In the genomic region with DNA sequence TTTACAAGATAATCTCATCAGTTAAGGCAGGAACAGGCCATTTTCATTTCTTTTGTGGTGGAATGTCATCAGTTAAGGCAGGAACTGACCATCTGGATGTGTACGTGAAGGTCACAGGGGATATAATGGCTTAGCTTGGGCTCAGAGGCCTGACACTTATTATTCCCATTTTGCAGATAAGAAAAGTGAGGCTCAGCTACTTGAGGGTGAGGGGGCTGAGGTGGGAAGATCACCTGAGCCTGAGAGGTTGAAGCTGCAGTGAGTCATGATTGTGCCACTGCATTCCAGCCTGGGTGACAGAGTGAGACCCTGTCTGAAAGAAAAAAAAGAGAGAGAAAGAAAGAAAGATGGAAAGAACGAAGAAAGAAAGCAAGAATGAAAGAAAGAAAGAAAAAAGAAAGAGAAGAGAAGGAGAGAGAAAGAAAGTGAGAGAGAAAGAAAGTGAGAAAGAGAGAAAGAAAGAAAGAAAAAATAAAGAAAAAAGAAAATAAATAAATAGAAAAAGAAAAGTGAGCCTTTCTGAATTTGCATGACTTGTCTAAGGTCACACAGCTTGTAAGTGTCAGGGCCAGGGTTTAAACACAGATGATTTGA, we compare ENCODE assay signal across 29 cellular contexts.
"Had no signal": no experiment of that assay in that cellular context is flagged by ENCODE, and none has a peak within 500 bp of the region (broad histone marks: within the 10 kb centered on the region; RNA-seq: fewer than 3 reads in every experiment).

No MANE protein-coding gene starts in this region.

- H3K4me3 ChIP-seq: coronary artery, esophagus squamous epithelium, lung, mucosa of descending colon, pancreas, smooth muscle cell, suprapubic skin, transverse colon had no signal

- H3K9me3 ChIP-seq: neutrophil, pancreas, suprapubic skin, transverse colon had no signal

- H3K27ac Mint-ChIP-seq: memory B cell; mesothelial cell of epicardium; naive B cell; natural killer cell treated with Interleukin-12 subunit alpha and Interleukin-12 subunit beta and Interleukin-15 and Interleukin-18, amount 100 ng/mL, for 72 hours had no signal

- H3K9me3 Mint-ChIP-seq: natural killer cell treated with Interleukin-12 subunit alpha and Interleukin-12 subunit beta and Interleukin-15 and Interleukin-18, amount 100 ng/mL, for 72 hours had no signal

- ATAC-seq: left lobe of liver; mucosa of descending colon; natural killer cell treated with Interleukin-12 subunit alpha and Interleukin-12 subunit beta and Interleukin-15 and Interleukin-18, amount 100 ng/mL, for 72 hours; pancreas; sciatic nerve; stimulated activated naive CD8-positive, alpha-beta T cell treated with anti-CD3 and anti-CD28 coated beads, Interleukin-15, amount 100 ng/mL, for 72 hours had no signal

- H3K36me3 ChIP-seq: esophagus squamous epithelium, neutrophil, pancreas, suprapubic skin, transverse colon had no signal

- H3K4me3 Mint-ChIP-seq: memory B cell; mesothelial cell of epicardium; naive B cell; natural killer cell treated with Interleukin-12 subunit alpha and Interleukin-12 subunit beta and Interleukin-15 and Interleukin-18, amount 100 ng/mL, for 72 hours; neural crest cell; stimulated activated naive CD8-positive, alpha-beta T cell treated with anti-CD3 and anti-CD28 coated beads, Interleukin-15, amount 100 ng/mL, for 72 hours had no signal

- H3K27ac ChIP-seq: coronary artery, esophagus squamous epithelium, neutrophil, pancreas, suprapubic skin, transverse colon had no signal

- FAIRE-seq: endometrium, keratinocyte, pancreas had no signal

- H3K4me2 ChIP-seq: smooth muscle cell had no signal

- H3K4me1 ChIP-seq: pancreas, suprapubic skin, transverse colon had no signal

- DNase-seq: dermis blood vessel endothelial cell; effector memory CD4-positive, alpha-beta T cell; erythroblast; esophagus squamous epithelium; foreskin melanocyte; mucosa of descending colon; naive B cell; pancreas; retina; stimulated activated CD4-positive, alpha-beta T cell treated with anti-CD3 and anti-CD28 coated beads, Interleukin-12 subunit alpha, Interleukin-12 subunit beta, amount 100 ng/mL, for 4 hours; stimulated activated CD4-positive, alpha-beta T cell treated with anti-CD3 and anti-CD28 coated beads, Interleukin-1b, Interleukin-23, amount 100 ng/mL, for 48 hours; stimulated activated CD4-positive, alpha-beta T cell treated with anti-CD3 and anti-CD28 coated beads, Interleukin-4, amount 100 ng/mL, for 1 hour; stimulated activated CD8-positive, alpha-beta memory T cell treated with anti-CD3 and anti-CD28 coated beads, Interleukin-4, amount 100 ng/mL, for 48 hours; stimulated activated naive CD4-positive, alpha-beta T cell; stimulated activated naive CD8-positive, alpha-beta T cell treated with anti-CD3 and anti-CD28 coated beads, Interleukin-15, amount 100 ng/mL, for 72 hours; transverse colon had no signal

- H3K27me3 ChIP-seq: esophagus squamous epithelium, neutrophil, pancreas, suprapubic skin, transverse colon had no signal

- H3K4me1 Mint-ChIP-seq: memory B cell; mesothelial cell of epicardium; naive B cell; neural crest cell; stimulated activated naive CD8-positive, alpha-beta T cell treated with anti-CD3 and anti-CD28 coated beads, Interleukin-15, amount 100 ng/mL, for 72 hours had no signal

- H3K36me3 Mint-ChIP-seq: natural killer cell treated with Interleukin-12 subunit alpha and Interleukin-12 subunit beta and Interleukin-15 and Interleukin-18, amount 100 ng/mL, for 72 hours had no signal
